In the genomic region with DNA sequence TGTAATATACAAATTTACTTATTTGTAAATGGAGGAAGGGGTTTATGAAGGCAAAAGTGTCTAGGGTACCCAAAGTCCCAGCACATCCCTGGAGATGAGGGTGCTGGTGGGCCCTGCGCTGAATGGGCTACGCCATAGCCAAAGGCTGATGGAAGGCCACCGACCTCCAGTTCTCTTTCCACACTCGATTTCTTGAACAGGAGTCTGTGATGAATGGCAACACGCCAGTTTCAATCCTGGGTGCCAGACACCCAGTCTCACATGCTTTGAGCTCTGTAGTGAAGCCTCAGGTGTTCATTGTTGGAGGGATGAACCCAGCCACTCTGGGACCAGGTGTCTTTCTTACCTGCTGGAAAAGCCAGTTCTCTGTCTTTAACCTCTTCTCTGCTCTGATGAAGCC, we compare ENCODE assay signal across 14 cellular contexts. TPM values are rescaled to one million over a fixed set of nuclear protein-coding genes. Genes with fewer than 3 reads are reported as not detected.
DNase-seq lines count a peak whose midpoint lies in the region; ATAC-seq and TF ChIP-seq lines count a peak whose summit lies in the region.
"Had no signal": no experiment of that assay in that cellular context is flagged by ENCODE, and none has a peak within 500 bp of the region (broad histone marks: within the 10 kb centered on the region; RNA-seq: fewer than 3 reads in every experiment).

No MANE protein-coding gene starts in this region.

- H3K27ac Mint-ChIP-seq in central memory CD8-positive, alpha-beta T cell (ENCODE audit: low read depth) = no peak overlapping the region
- H3K27ac Mint-ChIP-seq in naive B cell = no peak overlapping the region
- no peak overlapping the region for H3K27ac Mint-ChIP-seq in activated T-cell treated with anti-CD3 and anti-CD28 coated beads, Interleukin-2, amount 50 U/mL, for 24 hours
- H3K27ac Mint-ChIP-seq: HFFc6, memory B cell had no signal

- H3K27me3 Mint-ChIP-seq in central memory CD8-positive, alpha-beta T cell = peaks cover 82% of the 10 kb centered on the region
- peaks cover 65 to 78% (median 69%) of the 10 kb centered on the region in 3 donors for H3K27me3 Mint-ChIP-seq in naive B cell
- peaks cover 80% of the 10 kb centered on the region for H3K27me3 Mint-ChIP-seq in activated T-cell treated with anti-CD3 and anti-CD28 coated beads, Interleukin-2, amount 50 U/mL, for 24 hours

- no peak for TF ChIP-seq CTCF in heart left ventricle (IDR thresholded peaks at IDR 0.05)
- TF ChIP-seq CTCF in tibial artery (IDR thresholded peaks at IDR 0.05) = no peak

- intact Hi-C loops in heart left ventricle (cut with DNase I) = loop anchor here in 1 of 10 donors (5.0 kb wide), 1 partner anchor 35 kb away; no protein-coding TSS in a partner anchor
- intact Hi-C loops in Right ventricle myocardium superior (cut with DNase I) = no loop called here
- intact Hi-C loops in tibial artery (cut with DNase I; ENCODE audit: low total_unique reads) = no loop called here

- H3K9me3 Mint-ChIP-seq in central memory CD8-positive, alpha-beta T cell = no peaks in the 10 kb centered on the region
- H3K9me3 Mint-ChIP-seq in naive B cell = no peaks in the 10 kb centered on the region
- no peaks in the 10 kb centered on the region for H3K9me3 Mint-ChIP-seq in activated T-cell treated with anti-CD3 and anti-CD28 coated beads, Interleukin-2, amount 50 U/mL, for 24 hours
- H3K9me3 Mint-ChIP-seq: HFFc6, memory B cell had no signal

- ATAC-seq in heart left ventricle = no peak
- no peak for ATAC-seq in Right ventricle myocardium superior (ENCODE audit: poor library complexity)
- no peak for ATAC-seq in central memory CD8-positive, alpha-beta T cell (replicated peaks; ENCODE audit: extremely low read depth, poor library complexity, severe bottlenecking)
- no peak for ATAC-seq in naive B cell (ENCODE audit: low read depth in 2 of 2)

- 64 to 78% (median 72%) methylated on average over 5 of the region's 5 CpGs for WGBS in heart left ventricle, 4 donors

- H3K36me3 Mint-ChIP-seq in central memory CD8-positive, alpha-beta T cell (ENCODE audit: insufficient read depth) = peaks cover 6% of the 10 kb centered on the region
- no peaks in the 10 kb centered on the region for H3K36me3 Mint-ChIP-seq in naive B cell
- H3K36me3 Mint-ChIP-seq in activated T-cell treated with anti-CD3 and anti-CD28 coated beads, Interleukin-2, amount 50 U/mL, for 24 hours (ENCODE audit: low read depth) = no peaks in the 10 kb centered on the region
- H3K36me3 Mint-ChIP-seq: memory B cell had no signal

- H3K4me3 ChIP-seq in heart left ventricle = peak overlapping the region; percentile 54 to 84 (median 70)
- H3K4me3 ChIP-seq in tibial artery = peak overlapping the region; percentile 58 to 67

- DNase-seq in heart left ventricle (no peak), Right ventricle myocardium superior (no peak), naive B cell (no peak), tibial artery (no peak), EL (no peak), NCI-H1092 (lab: John Stamatoyannopoulos, UW) (no peak)
- no peak for DNase-seq in central memory CD8-positive, alpha-beta T cell (ENCODE audit: low spot score in 2 of 2)
- no peak for DNase-seq in activated T-cell treated with anti-CD3 and anti-CD28 coated beads, Interleukin-2, amount 50 U/mL, for 24 hours
- DNase-seq: activated T-cell treated with anti-CD3 and anti-CD28 coated beads, Interleukin-2, amount 50 U/mL, for 1 hour; central memory CD4-positive, alpha-beta T cell; HFFc6 had no signal

- H3K36me3 ChIP-seq in heart left ventricle (no peaks in the 10 kb centered on the region), tibial artery (no peaks in the 10 kb centered on the region)

- peaks cover 0 to 59% (median 34%) of the 10 kb centered on the region in 12 donors for H3K4me1 ChIP-seq in heart left ventricle
- H3K4me1 ChIP-seq in tibial artery = peaks cover 0 to 19% (median 10%) of the 10 kb centered on the region in 4 donors

- H3K9me3 ChIP-seq in heart left ventricle (no peaks in the 10 kb centered on the region), tibial artery (no peaks in the 10 kb centered on the region)

- peak overlapping the region in 4 of 12 donors; percentile 75 to 92 (median 80) for H3K27ac ChIP-seq in heart left ventricle
- no peak overlapping the region for H3K27ac ChIP-seq in tibial artery
- H3K27ac ChIP-seq: C4-2B, VCaP had no signal

- no peaks in the 10 kb centered on the region for H3K4me1 Mint-ChIP-seq in central memory CD8-positive, alpha-beta T cell
- H3K4me1 Mint-ChIP-seq in naive B cell = peaks cover 3 to 19% (median 15%) of the 10 kb centered on the region in 3 donors
- peaks cover 4% of the 10 kb centered on the region for H3K4me1 Mint-ChIP-seq in activated T-cell treated with anti-CD3 and anti-CD28 coated beads, Interleukin-2, amount 50 U/mL, for 24 hours (ENCODE audit: low read depth)
- H3K4me1 Mint-ChIP-seq: memory B cell had no signal

- no peak for TF ChIP-seq POLR2A in heart left ventricle (IDR thresholded peaks at IDR 0.05)

- no peaks in the 10 kb centered on the region for H3K27me3 ChIP-seq in heart left ventricle
- H3K27me3 ChIP-seq in tibial artery = no peaks in the 10 kb centered on the region

- H3K4me3 Mint-ChIP-seq in central memory CD8-positive, alpha-beta T cell = peak overlapping the region; percentile 29
- H3K4me3 Mint-ChIP-seq in naive B cell = peak overlapping the region in 6 of 8 donors; percentile 59 to 87 (median 69)
- no peak overlapping the region for H3K4me3 Mint-ChIP-seq in activated T-cell treated with anti-CD3 and anti-CD28 coated beads, Interleukin-2, amount 50 U/mL, for 24 hours
- H3K4me3 Mint-ChIP-seq: HFFc6 had no signal

RNA-seq across cellular contexts. Expression of a gene that starts 0.8 kb away (rescaled TPM):
- total RNA-seq in heart left ventricle (10 to 100 TPM in 8 of 9 donors, 1 to 10 TPM in 1; 7.7 to 34.4 (median 14.9) TPM), Right ventricle myocardium superior (26.3 TPM)
- polyA plus RNA-seq in heart left ventricle (10 to 100 TPM in 1 of 2 donors, 1 to 10 TPM in 1; 2.4 to 14.9 TPM), naive B cell (ENCODE audit: low read depth in 6 of 6) (1 to 10 TPM in 1 of 6 donors, not detected in 5; 2.1 TPM)

RNA-seq across cellular contexts. Expression of a gene that starts 30.6 kb away (rescaled TPM):
- total RNA-seq in heart left ventricle (1 to 10 TPM; 3.4 to 8.6 (median 7.4) TPM), Right ventricle myocardium superior (6.8 TPM)
- polyA plus RNA-seq in heart left ventricle (1 to 10 TPM; 4.4 to 6.3 TPM), naive B cell (ENCODE audit: low read depth in 6 of 6) (not detected)
